ENCODE assay signal across 8 cellular contexts in genomic region chr19:53537126-53537522, GRCh38. TPM values are rescaled to one million over a fixed set of nuclear protein-coding genes. Genes with fewer than 3 reads are reported as not detected.
DNase-seq lines count a peak whose midpoint lies in the region; ATAC-seq and TF ChIP-seq lines count a peak whose summit lies in the region.

No MANE protein-coding gene starts in this region.

- H3K9me3 ChIP-seq in neural cell (ENCODE audit: low read length): no peaks in the 10 kb centered on the region

- no peak for DNase-seq in Jurkat, Clone E6-1 (ENCODE audit: low read depth, low spot score)
- no peak for DNase-seq in dorsolateral prefrontal cortex
- no peak for DNase-seq in NCI-H1694 (lab: John Stamatoyannopoulos, UW)
- DNase-seq in GM10248 (ENCODE audit: extremely low spot score): no peak
- no peak for DNase-seq in T-helper 9 cell

- H3K4me3 ChIP-seq in GM08714 (ENCODE audit: low read length): peak overlapping the region; percentile 78; the same call in 1 of the 2 replicates
- H3K4me3 ChIP-seq in Jurkat, Clone E6-1 (ENCODE audit: low read length): peak overlapping the region; percentile 65
- peak overlapping the region; percentile 55 to 86 (median 74) for H3K4me3 ChIP-seq in dorsolateral prefrontal cortex
- peak overlapping the region; percentile 78 for H3K4me3 ChIP-seq in neural cell (ENCODE audit: low read length)

- no peaks in the 10 kb centered on the region for H3K9me2 ChIP-seq in neural cell (ENCODE audit: insufficient read depth, low read length)

- no peaks in the 10 kb centered on the region for H4K20me1 ChIP-seq in neural cell (ENCODE audit: insufficient read depth)

- H3K27ac ChIP-seq in dorsolateral prefrontal cortex (peak overlapping the region in 52 of 59 donors; percentile 36 to 93 (median 85)), neural cell (ENCODE audit: low read length) (peak overlapping the region; percentile 78)

- CTCF ChIA-PET in GM10248 (lab: Yijun Ruan, JAX): no interaction called here

- TF ChIP-seq EP300 in neural cell (conservative IDR thresholded peaks at IDR 0.05; ENCODE audit: poor library complexity, severe bottlenecking): no peak

- no peaks in the 10 kb centered on the region for H3K79me2 ChIP-seq in neural cell (replicated peaks; ENCODE audit: insufficient read depth, low read length)

- H3K9ac ChIP-seq in neural cell (ENCODE audit: low read length): peak overlapping the region; percentile 65

- H3K27me3 ChIP-seq in dorsolateral prefrontal cortex (no peaks in the 10 kb centered on the region), neural cell (ENCODE audit: insufficient read depth, low read depth, low read length) (no peaks in the 10 kb centered on the region)

- H3K4me2 ChIP-seq in neural cell (ENCODE audit: low read length): no peak overlapping the region

- H2AFZ ChIP-seq in neural cell (ENCODE audit: low read depth, low read length): no peak overlapping the region

- TF ChIP-seq CTCF in dorsolateral prefrontal cortex (IDR thresholded peaks at IDR 0.05 in 54 of 56, conservative IDR thresholded peaks at IDR 0.05 in 2 of 56; ENCODE audit: low read depth in 1 of 56, partially characterized antibody in 56 of 56) (no peak), neural cell (IDR thresholded peaks at IDR 0.05; ENCODE audit: poor library complexity, severe bottlenecking) (no peak), GM10248 (IDR thresholded peaks at IDR 0.05; ENCODE audit: control extremely low read depth, extremely low read depth, low read depth, missing control alignments) (no peak)

- intact Hi-C loops in dorsolateral prefrontal cortex (cut with DNase I): no loop called here

- H3K36me3 ChIP-seq in neural cell (ENCODE audit: insufficient read depth, low read length): no peaks in the 10 kb centered on the region

- no peaks in the 10 kb centered on the region for H3F3A ChIP-seq in neural cell (ENCODE audit: insufficient read depth, low read length, poor library complexity, severe bottlenecking)

- no peak for TF ChIP-seq RAD21 in neural cell (conservative IDR thresholded peaks at IDR 0.05)

- ATAC-seq in HG03159 (IDR thresholded peaks at IDR 0.05; ENCODE audit: unreplicated experiment): no peak

- POLR2A ChIA-PET in GM10248 (lab: Yijun Ruan, JAX): no interaction called here

TF ChIP-seq in neural cell, 6 proteins besides CTCF, POLR2A, EP300 and RAD21:
- TF ChIP-seq REST (IDR thresholded peaks at IDR 0.05; ENCODE audit: borderline replicate concordance) (no peak), MXI1 (conservative IDR thresholded peaks at IDR 0.05; ENCODE audit: poor library complexity, severe bottlenecking) (no peak), POLR2AphosphoS5 (IDR thresholded peaks at IDR 0.05) (no peak), SMC3 (conservative IDR thresholded peaks at IDR 0.05; ENCODE audit: poor library complexity) (no peak), TAF1 (IDR thresholded peaks at IDR 0.05; ENCODE audit: low read depth) (no peak), EZH2 (IDR thresholded peaks at IDR 0.05; ENCODE audit: borderline replicate concordance, insufficient read depth, low read length, poor library complexity, severe bottlenecking) (no peak)

RNA-seq across cellular contexts. Expression of gene ZNF331, which starts 0.8 kb away (rescaled TPM):
- polyA plus RNA-seq in Jurkat, Clone E6-1 (2012; ENCODE audit: insufficient read depth, insufficient read length): 6.0 TPM
- 100 to 1,000 TPM in 1 of 120 experiments, 10 to 100 TPM in 119; 32.2 to 101 (median 46.8) TPM for total RNA-seq in dorsolateral prefrontal cortex
- polyA plus RNA-seq in neural cell: 10.7 and 13.3 TPM in 2 replicates
- 20.2 and 23.4 TPM in 2 replicates for polyA minus RNA-seq in neural cell
